Comparison of ENCODE assay signal across 1 cellular context in the genomic region with DNA sequence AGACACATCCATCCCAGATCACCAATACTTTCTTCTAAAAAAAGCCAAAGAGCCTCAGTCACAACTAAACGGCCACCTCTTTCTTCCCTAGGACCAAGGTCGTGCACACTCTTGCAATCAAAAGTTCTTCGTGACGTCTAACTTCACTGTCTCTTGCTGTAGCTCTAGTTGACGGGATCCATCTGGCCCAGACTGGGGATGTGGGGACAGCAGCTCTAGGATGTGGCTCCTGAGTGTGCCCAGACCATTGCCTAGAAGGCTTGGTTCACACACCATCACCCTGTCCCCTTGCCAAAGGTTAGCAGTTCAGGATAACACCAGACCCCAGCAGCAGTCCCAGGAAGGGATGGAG.
TF ChIP-seq lines count a peak whose summit lies in the region.

No MANE protein-coding gene starts in this region.

TF ChIP-seq in SK-N-SH, 30 proteins besides CTCF, POLR2A, EP300 and RAD21 (continued from another document):
- TF ChIP-seq REST (IDR thresholded peaks at IDR 0.05; ENCODE audit: low read depth, low read length), result no peak
- TF ChIP-seq ZBTB33 (IDR thresholded peaks at IDR 0.05; ENCODE audit: borderline replicate concordance, low read depth), result no peak
- TF ChIP-seq CHD2 (IDR thresholded peaks at IDR 0.05; ENCODE audit: low read length, partially characterized antibody), result no peak
- no peak for TF ChIP-seq TEAD4 (IDR thresholded peaks at IDR 0.05; ENCODE audit: borderline replicate concordance, insufficient read depth)
TF ChIP-seq in SK-N-SH: peak in this region for 0.
